In the genomic region with DNA sequence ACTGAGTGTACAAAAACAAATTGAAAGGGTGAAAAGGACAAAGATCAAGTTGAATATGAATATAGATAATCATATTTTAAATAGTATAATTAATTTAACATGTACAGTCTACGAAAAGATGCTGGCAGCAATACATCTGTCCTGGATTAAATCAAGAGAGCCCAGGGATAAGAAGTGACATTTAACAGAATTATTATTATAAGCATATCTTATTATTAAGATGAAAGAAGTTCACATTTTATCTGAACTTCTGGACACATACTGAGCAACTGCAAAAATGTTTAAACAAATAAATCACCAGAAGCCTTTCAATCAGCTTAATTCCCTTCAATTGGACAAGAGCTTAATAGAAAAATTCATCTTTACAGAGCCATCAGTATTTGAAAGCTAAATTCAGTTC, we compare ENCODE assay signal across 21 cellular contexts. TPM values are rescaled to one million over a fixed set of nuclear protein-coding genes. Genes with fewer than 3 reads are reported as not detected.
DNase-seq lines count a peak whose midpoint lies in the region; ATAC-seq, FAIRE-seq and TF ChIP-seq lines count a peak whose summit lies in the region.
"Had no signal": no experiment of that assay in that cellular context is flagged by ENCODE, and none has a peak within 500 bp of the region (broad histone marks: within the 10 kb centered on the region; RNA-seq: fewer than 3 reads in every experiment).

No MANE protein-coding gene starts in this region.

- BruUV-seq in Calu3 (replicated peaks; lab: Mats Ljungman, UMichigan), result no TSS peak

- peaks cover 6% of the 10 kb centered on the region for H3K9me3 Mint-ChIP-seq in Calu3 (ENCODE audit: low read depth, unreplicated experiment)
- H3K9me3 Mint-ChIP-seq: CD8-positive, alpha-beta memory T cell had no signal

- no peaks in the 10 kb centered on the region for H3K4me1 Mint-ChIP-seq in Calu3 (ENCODE audit: low read depth, unreplicated experiment)
- H3K4me1 Mint-ChIP-seq: CD14-positive monocyte; CD4-positive, alpha-beta memory T cell; CD4-positive, CD25-positive, alpha-beta regulatory T cell; CD8-positive, alpha-beta memory T cell had no signal

- no peak for ATAC-seq in SK-N-SH treated with all-trans-retinoic acid at 6 μM for 48 hours

- no peaks in the 10 kb centered on the region for H3K27me3 Mint-ChIP-seq in Calu3 (ENCODE audit: unreplicated experiment)
- H3K27me3 Mint-ChIP-seq: CD4-positive, alpha-beta memory T cell; CD4-positive, CD25-positive, alpha-beta regulatory T cell; CD8-positive, alpha-beta memory T cell had no signal

- peak; percentile 78 for FAIRE-seq in colon (lab: Jason Lieb, UNC)
- FAIRE-seq: A204.1, G401.6, GM12891, GM19239 had no signal

- intact Hi-C loops in Calu3 (cut with micrococcal nuclease; ENCODE audit: unreplicated experiment), result no loop called here

- DNase-seq in SIG-M5 treated with dmso at 0.1 percent for 504 hours (lab: John Stamatoyannopoulos, UW; ENCODE audit: unreplicated experiment) (no peak), Calu3 (no peak), H4 (ENCODE audit: low spot score) (no peak)
- DNase-seq: 8988T; ACHN; BE2C; C1 segment of cervical spinal cord; CD4-positive, alpha-beta memory T cell; CD4-positive, CD25-positive, alpha-beta regulatory T cell; CD8-positive, alpha-beta memory T cell; COR-L47; DMS79 treated with DMSO at 0.1 percent for 48 hours; GF-D8 had no signal

- H3K27ac Mint-ChIP-seq in Calu3 (ENCODE audit: unreplicated experiment), result no peak overlapping the region
- H3K27ac Mint-ChIP-seq: CD14-positive monocyte; CD4-positive, alpha-beta memory T cell; CD4-positive, CD25-positive, alpha-beta regulatory T cell; CD8-positive, alpha-beta memory T cell had no signal

- H3K36me3 Mint-ChIP-seq in Calu3 (ENCODE audit: insufficient read depth, unreplicated experiment), result no peaks in the 10 kb centered on the region
- H3K36me3 Mint-ChIP-seq: CD14-positive monocyte; CD4-positive, alpha-beta memory T cell; CD4-positive, CD25-positive, alpha-beta regulatory T cell; CD8-positive, alpha-beta memory T cell had no signal

- H3K4me3 Mint-ChIP-seq in Calu3 (ENCODE audit: low read depth, unreplicated experiment), result no peak overlapping the region
- H3K4me3 Mint-ChIP-seq: CD14-positive monocyte; CD4-positive, alpha-beta memory T cell; CD4-positive, CD25-positive, alpha-beta regulatory T cell; CD8-positive, alpha-beta memory T cell had no signal

- no peak for TF ChIP-seq CTCF in Calu3 (IDR thresholded peaks at IDR 0.05; ENCODE audit: unreplicated experiment)

- CTCF ChIA-PET in Calu3 (lab: Charles Lee), result no interaction called here

TF ChIP-seq in SK-N-SH treated with all-trans-retinoic acid at 6 μM for 48 hours, 23 proteins besides CTCF, POLR2A, EP300 and RAD21:
- TF ChIP-seq, protein P1, sequence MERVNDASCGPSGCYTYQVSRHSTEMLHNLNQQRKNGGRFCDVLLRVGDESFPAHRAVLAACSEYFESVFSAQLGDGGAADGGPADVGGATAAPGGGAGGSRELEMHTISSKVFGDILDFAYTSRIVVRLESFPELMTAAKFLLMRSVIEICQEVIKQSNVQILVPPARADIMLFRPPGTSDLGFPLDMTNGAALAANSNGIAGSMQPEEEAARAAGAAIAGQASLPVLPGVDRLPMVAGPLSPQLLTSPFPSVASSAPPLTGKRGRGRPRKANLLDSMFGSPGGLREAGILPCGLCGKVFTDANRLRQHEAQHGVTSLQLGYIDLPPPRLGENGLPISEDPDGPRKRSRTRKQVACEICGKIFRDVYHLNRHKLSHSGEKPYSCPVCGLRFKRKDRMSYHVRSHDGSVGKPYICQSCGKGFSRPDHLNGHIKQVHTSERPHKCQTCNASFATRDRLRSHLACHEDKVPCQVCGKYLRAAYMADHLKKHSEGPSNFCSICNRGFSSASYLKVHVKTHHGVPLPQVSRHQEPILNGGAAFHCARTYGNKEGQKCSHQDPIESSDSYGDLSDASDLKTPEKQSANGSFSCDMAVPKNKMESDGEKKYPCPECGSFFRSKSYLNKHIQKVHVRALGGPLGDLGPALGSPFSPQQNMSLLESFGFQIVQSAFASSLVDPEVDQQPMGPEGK (CRISPR knock-in tag; IDR thresholded peaks at IDR 0.05; ENCODE audit: borderline replicate concordance), result 0 out of 2 replicates have a peak, but pooled peaks have one; percentile 16
- TF ChIP-seq RARB (CRISPR knock-in tag; IDR thresholded peaks at IDR 0.05) (no peak), TCF4 (CRISPR knock-in tag; IDR thresholded peaks at IDR 0.05; ENCODE audit: borderline replicate concordance) (peak; percentile 95), GLIS3 (CRISPR knock-in tag; IDR thresholded peaks at IDR 0.05) (no peak), OSR1 (CRISPR knock-in tag; IDR thresholded peaks at IDR 0.05) (no peak), ZFP3 (CRISPR knock-in tag; IDR thresholded peaks at IDR 0.05) (no peak), ZNF70 (CRISPR knock-in tag; IDR thresholded peaks at IDR 0.05) (no peak), ISL1 (CRISPR knock-in tag; IDR thresholded peaks at IDR 0.05) (peak; percentile 72), ZNF8 (CRISPR knock-in tag; IDR thresholded peaks at IDR 0.05) (no peak), CSDC2 (CRISPR knock-in tag; IDR thresholded peaks at IDR 0.05) (no peak)
- TF ChIP-seq, protein P2, sequence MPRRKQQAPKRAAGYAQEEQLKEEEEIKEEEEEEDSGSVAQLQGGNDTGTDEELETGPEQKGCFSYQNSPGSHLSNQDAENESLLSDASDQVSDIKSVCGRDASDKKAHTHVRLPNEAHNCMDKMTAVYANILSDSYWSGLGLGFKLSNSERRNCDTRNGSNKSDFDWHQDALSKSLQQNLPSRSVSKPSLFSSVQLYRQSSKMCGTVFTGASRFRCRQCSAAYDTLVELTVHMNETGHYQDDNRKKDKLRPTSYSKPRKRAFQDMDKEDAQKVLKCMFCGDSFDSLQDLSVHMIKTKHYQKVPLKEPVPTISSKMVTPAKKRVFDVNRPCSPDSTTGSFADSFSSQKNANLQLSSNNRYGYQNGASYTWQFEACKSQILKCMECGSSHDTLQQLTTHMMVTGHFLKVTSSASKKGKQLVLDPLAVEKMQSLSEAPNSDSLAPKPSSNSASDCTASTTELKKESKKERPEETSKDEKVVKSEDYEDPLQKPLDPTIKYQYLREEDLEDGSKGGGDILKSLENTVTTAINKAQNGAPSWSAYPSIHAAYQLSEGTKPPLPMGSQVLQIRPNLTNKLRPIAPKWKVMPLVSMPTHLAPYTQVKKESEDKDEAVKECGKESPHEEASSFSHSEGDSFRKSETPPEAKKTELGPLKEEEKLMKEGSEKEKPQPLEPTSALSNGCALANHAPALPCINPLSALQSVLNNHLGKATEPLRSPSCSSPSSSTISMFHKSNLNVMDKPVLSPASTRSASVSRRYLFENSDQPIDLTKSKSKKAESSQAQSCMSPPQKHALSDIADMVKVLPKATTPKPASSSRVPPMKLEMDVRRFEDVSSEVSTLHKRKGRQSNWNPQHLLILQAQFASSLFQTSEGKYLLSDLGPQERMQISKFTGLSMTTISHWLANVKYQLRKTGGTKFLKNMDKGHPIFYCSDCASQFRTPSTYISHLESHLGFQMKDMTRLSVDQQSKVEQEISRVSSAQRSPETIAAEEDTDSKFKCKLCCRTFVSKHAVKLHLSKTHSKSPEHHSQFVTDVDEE (CRISPR knock-in tag; IDR thresholded peaks at IDR 0.05), result peak; percentile 66; the same call in 1 of the 2 replicates

RNA-seq across cellular contexts. Expression of a gene that starts 50.4 kb away (rescaled TPM):
- not detected in 2 replicates for total RNA-seq in Calu3 (2022)
- 0.74 and 1.5 TPM in 2 replicates for total RNA-seq in H4 (2014; rRNA removed; shearing (Covaris generic))
- total RNA-seq: A673; CD4-positive, alpha-beta memory T cell; CD4-positive, CD25-positive, alpha-beta regulatory T cell; CD8-positive, alpha-beta memory T cell had no signal
